Comparison of ENCODE assay signal across 18 cellular contexts in genomic region chr19:52679598-52679997, GRCh38. TPM values are rescaled to one million over a fixed set of nuclear protein-coding genes. Genes with fewer than 3 reads are reported as not detected.
A peak's percentile ranks its signal among the peaks of the same experiment; 100 is the strongest.
DNase-seq lines count a peak whose midpoint lies in the region; ATAC-seq and TF ChIP-seq lines count a peak whose summit lies in the region.
"Had no signal": no experiment of that assay in that cellular context is flagged by ENCODE, and none has a peak within 500 bp of the region (broad histone marks: within the 10 kb centered on the region; RNA-seq: fewer than 3 reads in every experiment).

No MANE protein-coding gene starts in this region.

- TF ChIP-seq CTCF in natural killer cell (IDR thresholded peaks at IDR 0.05) (no peak), psoas muscle (IDR thresholded peaks at IDR 0.05) (no peak)

- H3K4me1 Mint-ChIP-seq in activated CD4-positive, alpha-beta T cell treated with anti-CD3 and anti-CD28 coated beads, Interleukin-2, amount 10 ng/mL, durations not matched to agents 7 days and 5 days, result peaks cover 21% of the 10 kb centered on the region
- H3K4me1 Mint-ChIP-seq in natural killer cell, result peaks cover 28 to 40% of the 10 kb centered on the region in 2 donors

- no peaks in the 10 kb centered on the region for H3K4me1 ChIP-seq in psoas muscle

- H3K27ac Mint-ChIP-seq in activated CD4-positive, alpha-beta T cell treated with anti-CD3 and anti-CD28 coated beads, Interleukin-2, amount 10 ng/mL, durations not matched to agents 7 days and 5 days, result peak overlapping the region; percentile 46
- H3K27ac Mint-ChIP-seq in natural killer cell, result peak overlapping the region in 1 of 2 donors; percentile 10
- H3K27ac Mint-ChIP-seq: B cell had no signal

- CTCF ChIA-PET in activated CD4-positive, alpha-beta T cell treated with anti-CD3 and anti-CD28 coated beads, Interleukin-2, amount 10 ng/mL, durations not matched to agents 7 days and 5 days (lab: Charles Lee), result interaction anchor here (1.2 to 2.6 kb wide), 2 partner anchors 9 to 11 kb away, joined by 4 to 7 read pairs; no protein-coding TSS in a partner anchor

- DNase-seq in activated CD4-positive, alpha-beta T cell treated with anti-CD3 and anti-CD28 coated beads, Interleukin-2, amount 10 ng/mL, durations not matched to agents 7 days and 5 days, result no peak
- no peak for DNase-seq in activated CD4-positive, alpha-beta T cell treated with anti-CD3 and anti-CD28 coated beads, Interleukin-2, amount 50 U/mL, for 4 hours
- peak; percentile 10 for DNase-seq in NCI-H526 treated with DMSO at 0.1 percent for 48 hours (lab: John Stamatoyannopoulos, UW)
- DNase-seq in kidney tubule cell (ENCODE audit: low spot score), result peak; percentile 39
- DNase-seq in natural killer cell, result no peak
- no peak for DNase-seq in NCI-H2029 (lab: John Stamatoyannopoulos, UW)
- no peak for DNase-seq in psoas muscle
- DNase-seq: DMS53, GF-D8, Kasumi-1, NCI-H1417, NCI-H1694 treated with DMSO at 0.1 percent for 48 hours, NCI-H2107, NCI-H748 treated with DMSO at 0.1 percent for 48 hours, SIG-M5 had no signal

- no peak overlapping the region for H3K4me3 Mint-ChIP-seq in activated CD4-positive, alpha-beta T cell treated with anti-CD3 and anti-CD28 coated beads, Interleukin-2, amount 10 ng/mL, durations not matched to agents 7 days and 5 days
- no peak overlapping the region for H3K4me3 Mint-ChIP-seq in natural killer cell
- H3K4me3 Mint-ChIP-seq: B cell, CD14-positive monocyte had no signal

- no peaks in the 10 kb centered on the region for H3K36me3 ChIP-seq in psoas muscle (ENCODE audit: insufficient read depth in 1 of 2, low read depth in 1 of 2)

- H3K27me3 Mint-ChIP-seq in activated CD4-positive, alpha-beta T cell treated with anti-CD3 and anti-CD28 coated beads, Interleukin-2, amount 10 ng/mL, durations not matched to agents 7 days and 5 days, result no peaks in the 10 kb centered on the region
- no peaks in the 10 kb centered on the region for H3K27me3 Mint-ChIP-seq in natural killer cell (ENCODE audit: low read depth in 2 of 2)
- H3K27me3 Mint-ChIP-seq: B cell had no signal

- no peaks in the 10 kb centered on the region for H3K9me3 ChIP-seq in psoas muscle

- 92 to 96% (median 95%) methylated on average over 5 of the region's 5 CpGs for whole genome bisulfite sequencing in psoas muscle, 3 donors

- POLR2A ChIA-PET in activated CD4-positive, alpha-beta T cell treated with anti-CD3 and anti-CD28 coated beads, Interleukin-2, amount 10 ng/mL, durations not matched to agents 7 days and 5 days (lab: Charles Lee), result no interaction called here

- H3K27ac ChIP-seq in psoas muscle, result no peak overlapping the region
- H3K27ac ChIP-seq: RWPE1 had no signal

- ATAC-seq in natural killer cell, result no peak
- no peak for ATAC-seq in psoas muscle

- H3K9me3 Mint-ChIP-seq in activated CD4-positive, alpha-beta T cell treated with anti-CD3 and anti-CD28 coated beads, Interleukin-2, amount 10 ng/mL, durations not matched to agents 7 days and 5 days, result peaks cover 35% of the 10 kb centered on the region
- H3K9me3 Mint-ChIP-seq in natural killer cell, result no peaks in the 10 kb centered on the region

- H3K36me3 Mint-ChIP-seq in activated CD4-positive, alpha-beta T cell treated with anti-CD3 and anti-CD28 coated beads, Interleukin-2, amount 10 ng/mL, durations not matched to agents 7 days and 5 days (ENCODE audit: low read depth), result peaks cover 71% of the 10 kb centered on the region
- no peaks in the 10 kb centered on the region for H3K36me3 Mint-ChIP-seq in natural killer cell

- no peaks in the 10 kb centered on the region for H3K27me3 ChIP-seq in psoas muscle (ENCODE audit: insufficient read depth in 3 of 3, low read length in 2 of 3)

- intact Hi-C loops in natural killer cell (cut with micrococcal nuclease), result no loop called here
- intact Hi-C loops in psoas muscle (cut with DNase I), result no loop called here

- no peak overlapping the region for H3K4me3 ChIP-seq in psoas muscle

RNA-seq across cellular contexts. Expression of gene ZNF83, which starts 41.4 kb away (rescaled TPM):
- 10 to 100 TPM; 57.8 to 60.5 TPM for total RNA-seq in activated CD4-positive, alpha-beta T cell treated with anti-CD3 and anti-CD28 coated beads, Interleukin-2, amount 10 ng/mL, durations not matched to agents 7 days and 5 days
- 100 to 1,000 TPM in 1 of 3 donors, 10 to 100 TPM in 2; 46.8 to 114 (median 96.9) TPM for total RNA-seq in natural killer cell
- 10 to 100 TPM in 1 of 4 donors, 1 to 10 TPM in 3; 3.9 to 11.5 (median 4.5) TPM for total RNA-seq in psoas muscle
- 10 to 100 TPM in 1 of 3 donors, 1 to 10 TPM in 2; 4.5 to 10.2 (median 7.7) TPM for polyA plus RNA-seq in psoas muscle

RNA-seq across cellular contexts. Expression of gene ZNF611, which starts 55.2 kb away (rescaled TPM):
- total RNA-seq in activated CD4-positive, alpha-beta T cell treated with anti-CD3 and anti-CD28 coated beads, Interleukin-2, amount 10 ng/mL, durations not matched to agents 7 days and 5 days, result 10 to 100 TPM; 30.2 to 34.9 TPM
- 10 to 100 TPM; 41.2 to 58.0 (median 44.2) TPM for total RNA-seq in natural killer cell
- 1 to 10 TPM; 2.5 to 4.8 (median 4.1) TPM for total RNA-seq in psoas muscle
- polyA plus RNA-seq in psoas muscle, result 1 to 10 TPM; 1.4 to 9.2 (median 1.6) TPM

Comparison
In these comparisons a context has a peak if more than half of its experiments do, and no peak if none do; other contexts are left out.
1. DNase-seq: peak in NCI-H526 treated with DMSO at 0.1 percent for 48 hours (single experiment) and kidney tubule cell (single experiment); none in activated CD4-positive, alpha-beta T cell treated with anti-CD3 and anti-CD28 coated beads, Interleukin-2, amount 10 ng/mL, durations not matched to agents 7 days and 5 days (single experiment), activated CD4-positive, alpha-beta T cell treated with anti-CD3 and anti-CD28 coated beads, Interleukin-2, amount 50 U/mL, for 4 hours (0 of 2), natural killer cell (single experiment), NCI-H2029 (single experiment) and psoas muscle (0 of 2).
2. RNA of gene ZNF611, which starts 55.2 kb away (total RNA-seq): 41.2 to 58.0 TPM in natural killer cell and 30.2 to 34.9 TPM in activated CD4-positive, alpha-beta T cell treated with anti-CD3 and anti-CD28 coated beads, Interleukin-2, amount 10 ng/mL, durations not matched to agents 7 days and 5 days; 2.5 to 4.8 TPM in psoas muscle; every median in the first group is over 4 times any median in the second.